In the genomic region with DNA sequence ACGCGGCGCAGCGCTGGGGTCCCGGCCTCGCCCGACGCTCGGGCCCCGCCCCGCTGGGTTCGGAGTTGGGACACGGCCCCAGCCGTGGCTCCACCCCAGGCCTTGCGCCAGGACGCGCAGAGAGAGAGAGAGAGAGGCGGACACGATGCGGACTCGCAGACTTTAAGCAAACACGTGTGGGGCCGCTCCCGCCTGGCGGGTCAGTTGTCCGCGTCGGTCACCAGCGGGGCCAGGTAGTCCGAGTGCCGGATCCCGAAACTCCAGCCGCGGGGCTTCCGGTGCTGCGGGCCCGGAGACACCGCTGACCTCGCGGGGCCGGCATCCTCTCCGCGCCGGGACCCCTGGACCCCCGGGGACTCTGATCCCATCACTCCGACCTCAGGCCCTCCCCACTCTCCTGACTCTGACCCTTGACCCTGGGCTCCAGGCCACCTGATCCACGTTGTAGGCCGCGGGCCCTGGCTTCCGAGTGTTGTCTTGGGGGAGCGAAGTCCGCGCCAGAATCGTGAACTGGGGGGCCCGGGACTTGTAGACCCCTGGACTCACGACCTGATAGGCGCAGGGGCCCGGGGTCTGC, we compare ENCODE assay signal across 8 cellular contexts. TPM values are rescaled to one million over a fixed set of nuclear protein-coding genes. Genes with fewer than 3 reads are reported as not detected.
A peak's percentile ranks its signal among the peaks of the same experiment; 100 is the strongest.
DNase-seq lines count a peak whose midpoint lies in the region; ATAC-seq, FAIRE-seq and TF ChIP-seq lines count a peak whose summit lies in the region.

No MANE protein-coding gene starts in this region.

- DNase-seq in stimulated activated CD4-positive, alpha-beta T cell treated with anti-CD3 and anti-CD28 coated beads, Interleukin-15, amount 100 ng/mL, for 24 hours: peak; percentile 77
- no peak for DNase-seq in stimulated activated CD4-positive, alpha-beta T cell treated with anti-CD3 and anti-CD28 coated beads, Interleukin-12 subunit alpha, Interleukin-12 subunit beta, amount 100 ng/mL, for 4 hours
- DNase-seq in Kasumi-1 (lab: John Stamatoyannopoulos, UW) (peak; percentile 38 to 56), Right ventricle myocardium superior (peak; percentile 93), pancreas (peak; percentile 64 to 90 (median 80)), middle frontal gyrus (ENCODE audit: extremely low spot score, low spot score) (no peak)

- H3K4me1 Mint-ChIP-seq in activated T-helper 17 cell treated with anti-CD3 and anti-CD28 coated beads, Interleukin-2, amount 50 U/mL, for 72 hours: peaks cover 10% of the 10 kb centered on the region

- H3K27me3 ChIP-seq in pancreas: peaks cover 0 to 9% (median 0%) of the 10 kb centered on the region in 4 donors

- 3% methylated on average over 45 to 58 of the region's 58 CpGs for WGBS in pancreas, 2 donors

- peak overlapping the region; percentile 65 to 94 (median 84) for H3K27ac ChIP-seq in pancreas

- H3K27me3 Mint-ChIP-seq in activated T-helper 17 cell treated with anti-CD3 and anti-CD28 coated beads, Interleukin-2, amount 50 U/mL, for 72 hours: no peaks in the 10 kb centered on the region

- no peaks in the 10 kb centered on the region for H3K36me3 ChIP-seq in pancreas

- peak overlapping the region; percentile 10 to 60 (median 34) for H3K4me3 ChIP-seq in pancreas

- no peaks in the 10 kb centered on the region for H3K9me3 Mint-ChIP-seq in activated T-helper 17 cell treated with anti-CD3 and anti-CD28 coated beads, Interleukin-2, amount 50 U/mL, for 72 hours

- H3K36me3 Mint-ChIP-seq in activated T-helper 17 cell treated with anti-CD3 and anti-CD28 coated beads, Interleukin-2, amount 50 U/mL, for 72 hours (ENCODE audit: low read depth): peaks cover 51% of the 10 kb centered on the region

- H3K4me1 ChIP-seq in pancreas: peaks cover 0 to 20% (median 15%) of the 10 kb centered on the region in 3 donors

- TF ChIP-seq CTCF in pancreas (IDR thresholded peaks at IDR 0.05): no peak

- intact Hi-C loops in Right ventricle myocardium superior (cut with DNase I): no loop called here
- intact Hi-C loops in pancreas (cut with DNase I): no loop called here

- FAIRE-seq in pancreas (lab: Jason Lieb, UNC): no peak

- H3K27ac Mint-ChIP-seq in activated T-helper 17 cell treated with anti-CD3 and anti-CD28 coated beads, Interleukin-2, amount 50 U/mL, for 72 hours: peak overlapping the region; percentile 98

- peak overlapping the region; percentile 90 for H3K4me3 Mint-ChIP-seq in activated T-helper 17 cell treated with anti-CD3 and anti-CD28 coated beads, Interleukin-2, amount 50 U/mL, for 72 hours

- peak; percentile 43 for ATAC-seq in activated T-helper 17 cell treated with anti-CD3 and anti-CD28 coated beads, Interleukin-2, amount 50 U/mL, for 72 hours (replicated peaks)
- ATAC-seq in Right ventricle myocardium superior (ENCODE audit: poor library complexity) (peak; percentile 46), pancreas (peak; percentile 7 to 39 (median 30)), GM18858 (IDR thresholded peaks at IDR 0.05; ENCODE audit: unreplicated experiment) (no peak)

- H3K9me3 ChIP-seq in pancreas: no peaks in the 10 kb centered on the region

RNA-seq across cellular contexts. Expression of gene TYMP, which starts 0.6 kb away (rescaled TPM):
- total RNA-seq in activated T-helper 17 cell treated with anti-CD3 and anti-CD28 coated beads, Interleukin-2, amount 50 U/mL, for 72 hours: 10 to 100 TPM; 73.0 to 74.0 TPM
- 11.8 TPM for total RNA-seq in Right ventricle myocardium superior
- 10 to 100 TPM in 4 of 6 donors, 1 to 10 TPM in 2; 5.8 to 68.6 (median 12.4) TPM for total RNA-seq in pancreas
- polyA plus RNA-seq in pancreas: 10 to 100 TPM; 36.0 to 58.6 TPM

RNA-seq across cellular contexts. Expression of gene SCO2, which starts 5.0 kb away (rescaled TPM):
- 1 to 10 TPM; 2.8 to 9.9 TPM for total RNA-seq in activated T-helper 17 cell treated with anti-CD3 and anti-CD28 coated beads, Interleukin-2, amount 50 U/mL, for 72 hours
- total RNA-seq in Right ventricle myocardium superior (not detected), pancreas (1 to 10 TPM in 5 of 6 donors, not detected in 1; 1.2 to 3.1 (median 1.6) TPM)
- 1 to 10 TPM in 1 of 2 donors, under 1 TPM in 1; 0.65 to 3.8 TPM for polyA plus RNA-seq in pancreas

RNA-seq across cellular contexts. Expression of gene KLHDC7B, which starts 15.3 kb away (rescaled TPM):
- total RNA-seq in activated T-helper 17 cell treated with anti-CD3 and anti-CD28 coated beads, Interleukin-2, amount 50 U/mL, for 72 hours: 1 to 10 TPM; 4.2 to 4.4 TPM
- total RNA-seq in Right ventricle myocardium superior (not detected), pancreas (1 to 10 TPM in 1 of 6 donors, under 1 TPM in 5; 0.03 to 2.1 (median 0.12) TPM)
- under 1 TPM in 1 of 2 donors, not detected in 1; 0.15 TPM for polyA plus RNA-seq in pancreas

RNA-seq across cellular contexts. Expression of gene NCAPH2, which starts 22.3 kb away (rescaled TPM):
- total RNA-seq in activated T-helper 17 cell treated with anti-CD3 and anti-CD28 coated beads, Interleukin-2, amount 50 U/mL, for 72 hours: 100 to 1,000 TPM; 112 to 138 TPM
- total RNA-seq in Right ventricle myocardium superior (28.8 TPM), pancreas (10 to 100 TPM; 15.9 to 27.1 (median 23.0) TPM)
- 10 to 100 TPM; 56.8 to 70.1 TPM for polyA plus RNA-seq in pancreas

RNA-seq across cellular contexts. Expression of gene LMF2, which starts 22.9 kb away (rescaled TPM):
- total RNA-seq in activated T-helper 17 cell treated with anti-CD3 and anti-CD28 coated beads, Interleukin-2, amount 50 U/mL, for 72 hours: 10 to 100 TPM; 61.3 to 89.0 TPM
- total RNA-seq in Right ventricle myocardium superior: 25.3 TPM
- total RNA-seq in pancreas: 100 to 1,000 TPM in 4 of 6 donors, 10 to 100 TPM in 2; 50.3 to 162 (median 122) TPM
- 100 to 1,000 TPM; 142 to 175 TPM for polyA plus RNA-seq in pancreas

Comparison
In these comparisons a context has a peak if more than half of its experiments do, and no peak if none do; other contexts are left out.
1. DNase-seq: peak in stimulated activated CD4-positive, alpha-beta T cell treated with anti-CD3 and anti-CD28 coated beads, Interleukin-15, amount 100 ng/mL, for 24 hours (single experiment), Kasumi-1 (2 of 2), Right ventricle myocardium superior (single experiment) and pancreas (6 of 6); none in stimulated activated CD4-positive, alpha-beta T cell treated with anti-CD3 and anti-CD28 coated beads, Interleukin-12 subunit alpha, Interleukin-12 subunit beta, amount 100 ng/mL, for 4 hours (single experiment) and middle frontal gyrus (single experiment).